ENCODE assay signal across 10 cellular contexts in genomic region chr16:31216552-31217530, GRCh38. TPM values are rescaled to one million over a fixed set of nuclear protein-coding genes. Genes with fewer than 3 reads are reported as not detected.
DNase-seq lines count a peak whose midpoint lies in the region; ATAC-seq lines count a peak whose summit lies in the region.
"Had no signal": no experiment of that assay in that cellular context is flagged by ENCODE, and none has a peak within 500 bp of the region (broad histone marks: within the 10 kb centered on the region; RNA-seq: fewer than 3 reads in every experiment).

Gene PYDC1 (minus strand): TSS chr16:31217135. CDS start chr16:31217028, 107 bp downstream.

- H3K36me3 Mint-ChIP-seq in naive thymus-derived CD8-positive, alpha-beta T cell, result no peaks in the 10 kb centered on the region

- DNase-seq in NT2/D1 (ENCODE audit: low read depth, low spot score) (no peak), NCI-H146 treated with DMSO at 0.1 percent for 48 hours (lab: John Stamatoyannopoulos, UW; ENCODE audit: unreplicated experiment) (no peak), T-helper 9 cell (no peak), cortex of kidney (lab: John Stamatoyannopoulos, UW) (no peak)
- DNase-seq in naive thymus-derived CD8-positive, alpha-beta T cell, result no peak

- peak; percentile 30 to 35 for ATAC-seq in naive thymus-derived CD8-positive, alpha-beta T cell
- ATAC-seq in HG02938 (IDR thresholded peaks at IDR 0.05; ENCODE audit: unreplicated experiment), result no peak

- peak within 1 kb of the TSS; percentile 67 to 91 (median 81) for H3K4me3 Mint-ChIP-seq in naive thymus-derived CD8-positive, alpha-beta T cell

- H3K9ac ChIP-seq in BLaER1, result no peak within 1 kb of the TSS
- H3K9ac ChIP-seq in NT2/D1 (ENCODE audit: insufficient read length, low read depth), result peak within 1 kb of the TSS; percentile 81

- H3K9me3 ChIP-seq in BLaER1 (no peaks in the 10 kb centered on the region), NT2/D1 (ENCODE audit: insufficient read depth, low read length) (no peaks in the 10 kb centered on the region), ectodermal cell (ENCODE audit: control insufficient read depth, low read length) (no peaks in the 10 kb centered on the region)

- no peak within 1 kb of the TSS for H3K27ac ChIP-seq in BLaER1
- no peak within 1 kb of the TSS for H3K27ac ChIP-seq in ectodermal cell (ENCODE audit: insufficient read depth, low read depth, low read length, poor library complexity, severe bottlenecking)

- H3K27ac Mint-ChIP-seq in naive thymus-derived CD8-positive, alpha-beta T cell, result peak within 1 kb of the TSS in 1 of 10 donors; percentile 35

- peak within 1 kb of the TSS; percentile 64; the same call in 1 of the 2 replicates for H3K4me3 ChIP-seq in BLaER1
- H3K4me3 ChIP-seq in NT2/D1 (ENCODE audit: insufficient read length, low read depth), result peak within 1 kb of the TSS; percentile 65
- H3K4me3 ChIP-seq in ectodermal cell (ENCODE audit: insufficient read depth, low read depth, low read length), result peak within 1 kb of the TSS; percentile 44

- peaks cover 18% of the 10 kb centered on the region for H4K20me1 ChIP-seq in BLaER1

- H3K9me3 Mint-ChIP-seq in naive thymus-derived CD8-positive, alpha-beta T cell, result no peaks in the 10 kb centered on the region

- H3K36me3 ChIP-seq in BLaER1 (no peaks in the 10 kb centered on the region), NT2/D1 (ENCODE audit: insufficient read depth, insufficient read length, low read length) (no peaks in the 10 kb centered on the region), ectodermal cell (ENCODE audit: control insufficient read depth, insufficient read depth, low read length) (no peaks in the 10 kb centered on the region)

- WGBS in ectodermal cell, 2 experiments, result 11 to 12% methylated on average over 52 of the region's 52 CpGs

- H3K4me1 Mint-ChIP-seq in naive thymus-derived CD8-positive, alpha-beta T cell, result peaks cover 14 to 23% (median 23%) of the 10 kb centered on the region in 4 donors

- peak within 1 kb of the TSS; percentile 91 for H3K4me2 ChIP-seq in BLaER1

- H3K4me1 ChIP-seq in BLaER1, result peaks cover 46% of the 10 kb centered on the region
- H3K4me1 ChIP-seq in NT2/D1 (ENCODE audit: insufficient read depth, insufficient read length), result peaks cover 26% of the 10 kb centered on the region
- peaks cover 17% of the 10 kb centered on the region for H3K4me1 ChIP-seq in ectodermal cell (ENCODE audit: control insufficient read depth, insufficient read depth, low read length)

- H3K27me3 Mint-ChIP-seq in naive thymus-derived CD8-positive, alpha-beta T cell, result peaks cover 8 to 56% (median 28%) of the 10 kb centered on the region in 5 donors

- POLR2A ChIA-PET in naive thymus-derived CD8-positive, alpha-beta T cell (lab: Charles Lee), result interaction anchor here (0.6 to 4.6 kb wide), 4 partner anchors 15 to 122 kb away, joined by 3 to 34 read pairs (median 10); partner anchors contain the start of genes FUS, PYCARD and VKORC1

- H3K27me3 ChIP-seq in BLaER1 (peaks cover 47% of the 10 kb centered on the region), NT2/D1 (ENCODE audit: insufficient read depth, insufficient read length) (peaks cover 61% of the 10 kb centered on the region), ectodermal cell (ENCODE audit: control insufficient read depth, insufficient read depth, low read length, poor library complexity, severe bottlenecking) (peaks cover 61% of the 10 kb centered on the region)

RNA-seq across cellular contexts. Expression of gene PYDC1, which starts in this region (rescaled TPM):
- not detected for polyA plus RNA-seq in ectodermal cell (2013, experiment 1 of 4)
- polyA plus RNA-seq in ectodermal cell (2013, experiment 2 of 4), result not detected
- polyA plus RNA-seq in ectodermal cell (2013, experiment 3 of 4), result not detected
- polyA plus RNA-seq in ectodermal cell (2013, experiment 4 of 4), result not detected
- total RNA-seq in naive thymus-derived CD8-positive, alpha-beta T cell, result not detected
- not detected for polyA plus RNA-seq in naive thymus-derived CD8-positive, alpha-beta T cell
- total RNA-seq: epithelial cell of proximal tubule, LHCN-M2 had no signal

Comparison
In these comparisons a context has a peak if more than half of its experiments do, and no peak if none do; other contexts are left out.
1. Peak in ATAC-seq in naive thymus-derived CD8-positive, alpha-beta T cell; RNA of the gene not detected or under 1 TPM.